17 cellular contexts compared by ENCODE assay signal in genomic region chr10:49760789-49761188, GRCh38. TPM values are rescaled to one million over a fixed set of nuclear protein-coding genes. Genes with fewer than 3 reads are reported as not detected.
DNase-seq lines count a peak whose midpoint lies in the region; ATAC-seq, FAIRE-seq and TF ChIP-seq lines count a peak whose summit lies in the region.
"Had no signal": no experiment of that assay in that cellular context is flagged by ENCODE, and none has a peak within 500 bp of the region (broad histone marks: within the 10 kb centered on the region; RNA-seq: fewer than 3 reads in every experiment).

No MANE protein-coding gene starts in this region.

- H3K27me3 Mint-ChIP-seq in neural progenitor cell (ENCODE audit: insufficient read depth, low read depth): peaks cover 13% of the 10 kb centered on the region

- no peak for TF ChIP-seq CTCF in SK-N-SH (IDR thresholded peaks at IDR 0.05)
- no peak for TF ChIP-seq CTCF in OCI-LY1 (IDR thresholded peaks at IDR 0.05; ENCODE audit: low read length)
- TF ChIP-seq CTCF in neural progenitor cell (IDR thresholded peaks at IDR 0.05): no peak
- TF ChIP-seq CTCF in GM13976 (IDR thresholded peaks at IDR 0.05; ENCODE audit: borderline replicate concordance, control extremely low read depth, extremely low read depth, insufficient read depth, missing control alignments): no peak

- 43% methylated on average over 2 of the region's 3 CpGs for WGBS in SK-N-SH (ENCODE audit: low lambda C conversion rate)

- H3K27me3 ChIP-seq in SK-N-SH (ENCODE audit: insufficient read depth): no peaks in the 10 kb centered on the region; the same call in 1 of the 2 replicates
- no peaks in the 10 kb centered on the region for H3K27me3 ChIP-seq in OCI-LY1 (ENCODE audit: insufficient read depth, low read length)
- H3K27me3 ChIP-seq in iPS-20b (ENCODE audit: insufficient read depth, low read length): peaks cover 30% of the 10 kb centered on the region
- H3K27me3 ChIP-seq in neural progenitor cell: peaks cover 40% of the 10 kb centered on the region

- no peaks in the 10 kb centered on the region for H3F3A ChIP-seq in SK-N-SH (replicated peaks; ENCODE audit: insufficient read depth)
- H3F3A ChIP-seq in OCI-LY1 (ENCODE audit: insufficient read depth, low read length): no peaks in the 10 kb centered on the region
- peaks cover 11% of the 10 kb centered on the region for H3F3A ChIP-seq in neural progenitor cell (ENCODE audit: low read depth)

- no peaks in the 10 kb centered on the region for H3K9me2 ChIP-seq in SK-N-SH
- no peaks in the 10 kb centered on the region for H3K9me2 ChIP-seq in OCI-LY1 (ENCODE audit: low read depth, low read length)

- H3K4me1 ChIP-seq in SK-N-SH (ENCODE audit: control insufficient read depth in 1 of 2, insufficient read depth in 2 of 2, low read depth in 1 of 2, low read length in 1 of 2): peaks cover 0 to 32% of the 10 kb centered on the region in 2 experiments; a peak in 1 of 4 replicates
- H3K4me1 ChIP-seq in OCI-LY1 (ENCODE audit: insufficient read depth, low read length, severe bottlenecking): peaks cover 8% of the 10 kb centered on the region
- H3K4me1 ChIP-seq in iPS-20b (ENCODE audit: insufficient read depth, low read length): no peaks in the 10 kb centered on the region
- H3K4me1 ChIP-seq in neural progenitor cell: peaks cover 5% of the 10 kb centered on the region

- H3K27ac ChIP-seq in SK-N-SH (ENCODE audit: low read depth in 2 of 2, low read length in 1 of 2): no peak overlapping the region
- no peak overlapping the region for H3K27ac ChIP-seq in OCI-LY1 (ENCODE audit: low read depth, low read length, poor library complexity, severe bottlenecking)
- H3K27ac ChIP-seq in iPS-20b (ENCODE audit: low read length): no peak overlapping the region
- H3K27ac ChIP-seq in neural progenitor cell: no peak overlapping the region
- H3K27ac ChIP-seq: WERI-Rb-1 had no signal

- no peaks in the 10 kb centered on the region for H3K36me3 Mint-ChIP-seq in neural progenitor cell
- H3K36me3 Mint-ChIP-seq: activated CD8-positive, alpha-beta memory T cell treated with anti-CD3 and anti-CD28 coated beads, Interleukin-2, amount 10 ng/mL, durations not matched to agents 7 days and 5 days; CD4-positive, CD25-positive, alpha-beta regulatory T cell had no signal

- H3K9me3 ChIP-seq in SK-N-SH (no peaks in the 10 kb centered on the region), OCI-LY1 (ENCODE audit: low read length) (no peaks in the 10 kb centered on the region), iPS-20b (ENCODE audit: insufficient read depth, low read depth, low read length) (no peaks in the 10 kb centered on the region), neural progenitor cell (ENCODE audit: low read depth) (no peaks in the 10 kb centered on the region)

- in situ Hi-C loops in GM13976 (cut with MboI; ENCODE audit: low sequenced_read_pairs, unreplicated experiment): no loop called here

- ATAC-seq in SK-N-SH treated with all-trans-retinoic acid at 6 μM for 48 hours: no peak; the same call in 2 of the 3 replicates
- ATAC-seq: activated CD8-positive, alpha-beta memory T cell treated with anti-CD3 and anti-CD28 coated beads, Interleukin-2, amount 10 ng/mL, durations not matched to agents 7 days and 5 days had no signal

- no peaks in the 10 kb centered on the region for H3K9me3 Mint-ChIP-seq in neural progenitor cell

- H3K4me3 ChIP-seq in SK-N-SH (ENCODE audit: low read depth in 2 of 2, low read length in 1 of 2) (peak overlapping the region in 1 of 2 experiments; percentile 92; a peak in 1 of 4 replicates), OCI-LY1 (ENCODE audit: low read depth, low read length, poor library complexity, severe bottlenecking) (peak overlapping the region; percentile 65), iPS-20b (ENCODE audit: low read length) (peak overlapping the region; percentile 86; the same call in 1 of the 2 replicates), neural progenitor cell (no peak overlapping the region)

- POLR2A ChIA-PET in SK-N-SH (lab: Yijun Ruan, JAX): interaction anchor here (1.1 to 1.4 kb wide), 2 partner anchors 142 to 165 kb away, joined by 3 to 4 read pairs; no protein-coding TSS in a partner anchor

- peak overlapping the region; percentile 83 for H3K4me3 Mint-ChIP-seq in neural progenitor cell
- H3K4me3 Mint-ChIP-seq: activated CD8-positive, alpha-beta memory T cell treated with anti-CD3 and anti-CD28 coated beads, Interleukin-2, amount 10 ng/mL, durations not matched to agents 7 days and 5 days had no signal

- no peak for TF ChIP-seq RAD21 in SK-N-SH (IDR thresholded peaks at IDR 0.05; ENCODE audit: low read length)

- DNase-seq in SK-N-SH (peak; percentile 27), neural progenitor cell (ENCODE audit: low spot score) (no peak), GM13976 (ENCODE audit: low spot score) (no peak), RCC 7860 (ENCODE audit: low spot score) (no peak), NCI-H1417 (lab: John Stamatoyannopoulos, UW) (no peak)
- DNase-seq: 8988T; activated CD8-positive, alpha-beta memory T cell treated with anti-CD3 and anti-CD28 coated beads, Interleukin-2, amount 10 ng/mL, durations not matched to agents 7 days and 5 days; CD4-positive, CD25-positive, alpha-beta regulatory T cell; glutamatergic neuron; NCI-H187 treated with DMSO at 0.1 percent for 48 hours; NCI-H510A treated with DMSO at 0.1 percent for 48 hours; OCI-M1; WERI-Rb-1 had no signal

- CTCF ChIA-PET in SK-N-SH (lab: Yijun Ruan, JAX): interaction anchor here (5.7 kb wide), 1 partner anchor 167 kb away, joined by 32 read pairs; no protein-coding TSS in a partner anchor

- H3K79me2 ChIP-seq in SK-N-SH (ENCODE audit: insufficient read depth): no peaks in the 10 kb centered on the region
- H3K79me2 ChIP-seq in OCI-LY1 (ENCODE audit: insufficient read depth, low read length): no peaks in the 10 kb centered on the region
- H3K79me2 ChIP-seq in neural progenitor cell (ENCODE audit: low read depth): no peaks in the 10 kb centered on the region

- no peaks in the 10 kb centered on the region for H4K20me1 ChIP-seq in SK-N-SH (ENCODE audit: insufficient read depth)
- no peaks in the 10 kb centered on the region for H4K20me1 ChIP-seq in OCI-LY1 (ENCODE audit: insufficient read depth, low read length)
- peaks cover 27% of the 10 kb centered on the region for H4K20me1 ChIP-seq in neural progenitor cell (ENCODE audit: low read depth)

- H2AFZ ChIP-seq in SK-N-SH (ENCODE audit: low read depth) (no peak overlapping the region), OCI-LY1 (ENCODE audit: low read length) (no peak overlapping the region), neural progenitor cell (replicated peaks) (no peak overlapping the region)

- peaks cover 0 to 15% of the 10 kb centered on the region in 2 experiments for H3K36me3 ChIP-seq in SK-N-SH (replicated peaks in 1 of 2; ENCODE audit: control insufficient read depth in 1 of 2, insufficient read depth in 2 of 2, low read length in 1 of 2)
- no peaks in the 10 kb centered on the region for H3K36me3 ChIP-seq in OCI-LY1 (ENCODE audit: insufficient read depth, low read length)
- peaks cover 11% of the 10 kb centered on the region for H3K36me3 ChIP-seq in iPS-20b (ENCODE audit: insufficient read depth, low read depth, low read length)
- no peaks in the 10 kb centered on the region for H3K36me3 ChIP-seq in neural progenitor cell
- H3K36me3 ChIP-seq: WERI-Rb-1 had no signal

- TF ChIP-seq EP300 in SK-N-SH (IDR thresholded peaks at IDR 0.05; ENCODE audit: borderline replicate concordance in 1 of 2, low read depth in 1 of 2, low read length in 1 of 2): no peak

- no peak for FAIRE-seq in RCC 7860 (lab: Jason Lieb, UNC)
- FAIRE-seq: G401.6 had no signal

- H3K27ac Mint-ChIP-seq in neural progenitor cell: no peak overlapping the region
- H3K27ac Mint-ChIP-seq: activated CD8-positive, alpha-beta memory T cell treated with anti-CD3 and anti-CD28 coated beads, Interleukin-2, amount 10 ng/mL, durations not matched to agents 7 days and 5 days; CD4-positive, CD25-positive, alpha-beta regulatory T cell had no signal

- peak overlapping the region; percentile 97; the same call in 1 of the 2 replicates for H3K4me2 ChIP-seq in SK-N-SH
- H3K4me2 ChIP-seq in OCI-LY1 (ENCODE audit: low read length): peak overlapping the region; percentile 54
- no peak overlapping the region for H3K4me2 ChIP-seq in neural progenitor cell

- H3K9ac ChIP-seq in SK-N-SH (no peak overlapping the region), OCI-LY1 (ENCODE audit: low read length) (no peak overlapping the region; the same call in 1 of the 2 replicates), iPS-20b (ENCODE audit: low read depth, low read length) (no peak overlapping the region), neural progenitor cell (no peak overlapping the region)

- peaks cover 7% of the 10 kb centered on the region for H3K4me1 Mint-ChIP-seq in neural progenitor cell

TF ChIP-seq in SK-N-SH, 30 proteins besides CTCF, POLR2A, EP300 and RAD21:
- TF ChIP-seq SMC3 (IDR thresholded peaks at IDR 0.05; ENCODE audit: low read depth, low read length): no peak
- TF ChIP-seq GABPA (IDR thresholded peaks at IDR 0.05; ENCODE audit: low read depth): no peak
- no peak for TF ChIP-seq FOXM1 (IDR thresholded peaks at IDR 0.05; ENCODE audit: low read depth)

TF ChIP-seq in SK-N-SH treated with all-trans-retinoic acid at 6 μM for 48 hours, 23 proteins besides CTCF, POLR2A, EP300 and RAD21 (continues in another document):
- no peak for TF ChIP-seq TOX (CRISPR knock-in tag; IDR thresholded peaks at IDR 0.05; ENCODE audit: borderline replicate concordance)
- no peak for TF ChIP-seq ZFP3 (CRISPR knock-in tag; IDR thresholded peaks at IDR 0.05)
- TF ChIP-seq ZC3H10 (CRISPR knock-in tag; IDR thresholded peaks at IDR 0.05): no peak
- no peak for TF ChIP-seq ISL1 (CRISPR knock-in tag; IDR thresholded peaks at IDR 0.05)
- TF ChIP-seq CSDC2 (CRISPR knock-in tag; IDR thresholded peaks at IDR 0.05): no peak

RNA-seq across cellular contexts. Expression of gene OGDHL, which starts 1.3 kb away (rescaled TPM):
- 25.4 and 32.6 TPM in 2 replicates for polyA plus RNA-seq in SK-N-SH (2012; rRNA removed)
- 10.1 and 14.5 TPM in 2 replicates for polyA plus RNA-seq in SK-N-SH (2012; cell fraction: cytosol; rRNA removed)
- polyA plus RNA-seq in SK-N-SH (2012; cell fraction: nucleus; rRNA removed): 102 and 104 TPM in 2 replicates
- total RNA-seq in neural progenitor cell (ENCODE audit: low replicate concordance): 0.34 and 0.56 TPM in 2 replicates
- total RNA-seq: CD4-positive, CD25-positive, alpha-beta regulatory T cell had no signal
- polyA plus RNA-seq: CD4-positive, CD25-positive, alpha-beta regulatory T cell had no signal
